ENCODE assay signal across 8 cellular contexts in the genomic region with DNA sequence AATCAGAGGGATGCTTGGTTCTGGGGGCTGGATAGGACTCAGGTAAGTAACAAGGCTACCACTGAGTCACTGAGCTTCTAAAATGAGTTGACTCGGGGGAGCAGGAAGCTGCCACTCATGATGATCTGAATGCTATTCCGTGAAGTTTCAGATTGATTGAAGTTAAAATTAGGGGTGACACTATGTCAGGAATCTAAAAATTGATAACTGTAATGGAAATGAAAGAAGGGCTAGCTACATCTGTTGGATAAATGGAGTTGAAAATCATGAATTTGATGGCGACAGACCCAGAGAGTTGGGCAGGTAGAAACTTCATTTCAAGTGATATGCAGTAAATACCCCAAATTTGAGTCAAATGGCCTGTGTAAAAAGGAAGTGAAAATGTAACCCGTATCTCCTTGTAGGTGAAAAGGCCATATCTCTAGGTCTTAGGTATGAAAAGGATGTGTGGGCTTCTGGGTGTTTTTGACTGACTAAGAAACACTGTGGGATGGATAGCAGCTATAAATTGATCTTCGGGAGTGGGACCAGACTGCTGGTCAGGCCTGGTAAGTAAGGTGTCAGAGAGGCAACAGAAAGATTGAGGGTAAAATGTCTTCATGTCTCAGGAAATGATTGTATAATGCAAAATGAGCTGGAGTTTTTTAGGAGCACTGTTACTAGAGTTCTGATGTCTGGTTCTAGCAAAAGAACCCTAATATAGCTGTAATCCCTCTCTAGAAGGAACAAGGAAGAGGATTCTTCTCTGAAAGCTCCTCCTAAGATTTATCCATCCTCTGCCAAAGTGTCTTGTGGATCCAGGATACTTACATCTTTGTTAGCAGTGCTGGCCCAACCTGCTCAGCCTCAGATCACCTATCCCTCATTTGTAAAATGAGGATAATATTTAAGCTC. TPM values are rescaled to one million over a fixed set of nuclear protein-coding genes. Genes with fewer than 3 reads are reported as not detected.
DNase-seq lines count a peak whose midpoint lies in the region; ATAC-seq and TF ChIP-seq lines count a peak whose summit lies in the region.

No MANE protein-coding gene starts in this region.

- peak overlapping the region; percentile 98 for H3K27ac Mint-ChIP-seq in activated naive CD8-positive, alpha-beta T cell

- H3K4me3 Mint-ChIP-seq in activated naive CD8-positive, alpha-beta T cell: peak overlapping the region; percentile 88

- peaks cover 90% of the 10 kb centered on the region for H3K4me1 Mint-ChIP-seq in activated naive CD8-positive, alpha-beta T cell (ENCODE audit: low read depth)

- no peak overlapping the region for H3K27ac ChIP-seq in RWPE1

- H3K4me3 ChIP-seq in GM12864 (ENCODE audit: low read depth, low read length): peak overlapping the region; percentile 46

- CTCF ChIA-PET in RWPE1 (lab: Yijun Ruan, JAX): interaction anchor here (0.7 to 0.9 kb wide), 2 partner anchors 9 to 25 kb away, joined by 3 read pairs; no protein-coding TSS in a partner anchor

- H3K27me3 Mint-ChIP-seq in activated naive CD8-positive, alpha-beta T cell: no peaks in the 10 kb centered on the region

- H3K36me3 Mint-ChIP-seq in activated naive CD8-positive, alpha-beta T cell: peaks cover 66% of the 10 kb centered on the region

- TF ChIP-seq CTCF in GM12864 (IDR thresholded peaks at IDR 0.05; ENCODE audit: low read depth, low read length, missing control alignments): no peak
- no peak for TF ChIP-seq CTCF in RWPE1 (conservative IDR thresholded peaks at IDR 0.05; ENCODE audit: low read depth)

- POLR2A ChIA-PET in RWPE1 (lab: Yijun Ruan, JAX; ENCODE audit: low non-redundant PET): no interaction called here

- H3K9me3 Mint-ChIP-seq in activated naive CD8-positive, alpha-beta T cell (ENCODE audit: low read depth): no peaks in the 10 kb centered on the region

- ATAC-seq in GM19351 (IDR thresholded peaks at IDR 0.05; ENCODE audit: unreplicated experiment) (peak; percentile 76), HG03064 (IDR thresholded peaks at IDR 0.05; ENCODE audit: low read depth, unreplicated experiment) (peak; percentile 55)

- peak; percentile 95 for DNase-seq in GM12864 (ENCODE audit: low read depth)
- DNase-seq in RKO (ENCODE audit: low spot score): no peak
- no peak for DNase-seq in cerebellum (ENCODE audit: low spot score)
- DNase-seq in RWPE1 (ENCODE audit: low spot score): no peak
- no peak for DNase-seq in ecto neural progenitor cell (ENCODE audit: low spot score)

RNA-seq across cellular contexts. Expression of gene DAD1, which starts 57.3 kb away (rescaled TPM):
- 77.2 TPM for total RNA-seq in cerebellum
